ENCODE assay signal across 15 cellular contexts in genomic region chr3:110069641-110070538, GRCh38.
DNase-seq lines count a peak whose midpoint lies in the region; ATAC-seq, FAIRE-seq and TF ChIP-seq lines count a peak whose summit lies in the region.
"Had no signal": no experiment of that assay in that cellular context is flagged by ENCODE, and none has a peak within 500 bp of the region (broad histone marks: within the 10 kb centered on the region; RNA-seq: fewer than 3 reads in every experiment).

No MANE protein-coding gene starts in this region.

- no peak for TF ChIP-seq CTCF in bronchial epithelial cell (IDR thresholded peaks at IDR 0.05; ENCODE audit: insufficient read depth, low read length, severe bottlenecking)

- H3K36me3 ChIP-seq in bronchial epithelial cell (ENCODE audit: control insufficient read depth, insufficient read depth, low read length) = no peaks in the 10 kb centered on the region
- H3K36me3 ChIP-seq: MG63, thoracic aorta had no signal

- peak; percentile 21 for DNase-seq in EH (ENCODE audit: low read depth)
- peak; percentile 85 for DNase-seq in bronchial epithelial cell (ENCODE audit: low read depth)
- peak; percentile 39 for DNase-seq in left kidney (ENCODE audit: low read depth, low spot score)
- no peak for DNase-seq in GM19240 (ENCODE audit: insufficient read length, low spot score)
- DNase-seq in SIG-M5 treated with dmso at 0.1 percent for 504 hours (lab: John Stamatoyannopoulos, UW; ENCODE audit: unreplicated experiment) = no peak
- DNase-seq: activated CD8-positive, alpha-beta memory T cell treated with anti-CD3 and anti-CD28 coated beads, Interleukin-2, amount 50 U/mL, for 48 hours; COR-L47; MG63; NCI-H524; stimulated activated CD4-positive, alpha-beta T cell treated with anti-CD3 and anti-CD28 coated beads, Interleukin-2, amount 100 ng/mL, for 48 hours had no signal

- ATAC-seq in HG03432 (IDR thresholded peaks at IDR 0.05; ENCODE audit: unreplicated experiment) (peak; percentile 59), HG03025 (IDR thresholded peaks at IDR 0.05; ENCODE audit: low FRiP score, unreplicated experiment) (no peak), HG02678 (IDR thresholded peaks at IDR 0.05; ENCODE audit: unreplicated experiment) (no peak)

- H3K27me3 ChIP-seq in bronchial epithelial cell (ENCODE audit: control insufficient read depth, insufficient read depth, low read length) = no peaks in the 10 kb centered on the region
- H3K27me3 ChIP-seq: MG63 had no signal

- FAIRE-seq in bronchial epithelial cell (lab: Jason Lieb, UNC) = no peak

- H3K4me3 ChIP-seq in bronchial epithelial cell (ENCODE audit: low read depth, low read length) = no peak overlapping the region
- H3K4me3 ChIP-seq: coronary artery, MG63, thoracic aorta had no signal

Comparison
In these comparisons a context has a peak if more than half of its experiments do, and no peak if none do; other contexts are left out.
1. DNase-seq: peak in EH (single experiment), bronchial epithelial cell (single experiment) and left kidney (single experiment); none in GM19240 (single experiment) and SIG-M5 treated with dmso at 0.1 percent for 504 hours (single experiment).